Comparison of ENCODE assay signal across 17 cellular contexts in genomic region chr10:132679640-132680039, GRCh38.
DNase-seq lines count a peak whose midpoint lies in the region; ATAC-seq and TF ChIP-seq lines count a peak whose summit lies in the region.
"Had no signal": no experiment of that assay in that cellular context is flagged by ENCODE, and none has a peak within 500 bp of the region (broad histone marks: within the 10 kb centered on the region; RNA-seq: fewer than 3 reads in every experiment).

No MANE protein-coding gene starts in this region.

- peaks cover 21 to 27% of the 10 kb centered on the region in 2 donors for H3K4me1 Mint-ChIP-seq in natural killer cell treated with Interleukin-12 subunit alpha and Interleukin-12 subunit beta and Interleukin-15 and Interleukin-18, amount 100 ng/mL, for 72 hours (ENCODE audit: low read depth in 2 of 2)
- H3K4me1 Mint-ChIP-seq in natural killer cell = peaks cover 27 to 39% of the 10 kb centered on the region in 2 donors

- no peaks in the 10 kb centered on the region for H3K27me3 ChIP-seq in sigmoid colon
- H3K27me3 ChIP-seq: MG63 had no signal

- no peaks in the 10 kb centered on the region for H3K36me3 ChIP-seq in sigmoid colon
- H3K36me3 ChIP-seq: BE2C, MG63 had no signal

- no peaks in the 10 kb centered on the region for H3K9me3 Mint-ChIP-seq in natural killer cell treated with Interleukin-12 subunit alpha and Interleukin-12 subunit beta and Interleukin-15 and Interleukin-18, amount 100 ng/mL, for 72 hours
- no peaks in the 10 kb centered on the region for H3K9me3 Mint-ChIP-seq in natural killer cell
- H3K9me3 Mint-ChIP-seq: CD4-positive, alpha-beta T cell had no signal

- TF ChIP-seq CTCF in natural killer cell (IDR thresholded peaks at IDR 0.05) (no peak), sigmoid colon (IDR thresholded peaks at IDR 0.05) (no peak)

- H3K27ac Mint-ChIP-seq in natural killer cell treated with Interleukin-12 subunit alpha and Interleukin-12 subunit beta and Interleukin-15 and Interleukin-18, amount 100 ng/mL, for 72 hours = no peak overlapping the region
- no peak overlapping the region for H3K27ac Mint-ChIP-seq in natural killer cell
- H3K27ac Mint-ChIP-seq: CD4-positive, alpha-beta T cell had no signal

- no peak overlapping the region for H3K4me3 ChIP-seq in sigmoid colon
- H3K4me3 ChIP-seq: MG63 had no signal

- H3K36me3 Mint-ChIP-seq in natural killer cell treated with Interleukin-12 subunit alpha and Interleukin-12 subunit beta and Interleukin-15 and Interleukin-18, amount 100 ng/mL, for 72 hours = no peaks in the 10 kb centered on the region
- no peaks in the 10 kb centered on the region for H3K36me3 Mint-ChIP-seq in natural killer cell

- DNase-seq in natural killer cell treated with Interleukin-12 subunit alpha and Interleukin-12 subunit beta and Interleukin-15 and Interleukin-18, amount 100 ng/mL, for 72 hours (ENCODE audit: low spot score) = peak; percentile 26
- DNase-seq in natural killer cell (no peak), left lobe of liver (ENCODE audit: low spot score) (peak; percentile 18), sigmoid colon (peak; percentile 12), KG1 (lab: John Stamatoyannopoulos, UW) (no peak)
- no peak for DNase-seq in activated CD4-positive, alpha-beta T cell treated with anti-CD3 and anti-CD28 coated beads for 48 hours
- DNase-seq: BE2C, COR-L47, DMS79, MG63, NCI-H1417, NCI-H187, NCI-H446, NCI-H526, SHP77 had no signal

- intact Hi-C loops in natural killer cell (cut with micrococcal nuclease) (loop anchor here (10.0 kb wide), 1 partner anchor 65 kb away; no protein-coding TSS in a partner anchor), sigmoid colon (cut with DNase I) (no loop called here)

- H3K4me3 Mint-ChIP-seq in natural killer cell treated with Interleukin-12 subunit alpha and Interleukin-12 subunit beta and Interleukin-15 and Interleukin-18, amount 100 ng/mL, for 72 hours = no peak overlapping the region
- H3K4me3 Mint-ChIP-seq in natural killer cell = no peak overlapping the region
- H3K4me3 Mint-ChIP-seq: CD4-positive, alpha-beta T cell had no signal

- no peak for TF ChIP-seq POLR2A in sigmoid colon (IDR thresholded peaks at IDR 0.05)

- H3K27ac ChIP-seq in sigmoid colon = no peak overlapping the region

- H3K4me1 ChIP-seq in sigmoid colon = peaks cover 0 to 4% (median 2%) of the 10 kb centered on the region in 4 donors

- H3K9me3 ChIP-seq in sigmoid colon = no peaks in the 10 kb centered on the region
- H3K9me3 ChIP-seq: BE2C, MG63 had no signal

- WGBS in sigmoid colon, 2 donors = 95 to 98% methylated on average over 3 of the region's 3 CpGs

- no peak for TF ChIP-seq EP300 in sigmoid colon (IDR thresholded peaks at IDR 0.05)

- no peak for ATAC-seq in natural killer cell treated with Interleukin-12 subunit alpha and Interleukin-12 subunit beta and Interleukin-15 and Interleukin-18, amount 100 ng/mL, for 72 hours
- ATAC-seq in natural killer cell (no peak), left lobe of liver (no peak), HG02938 (IDR thresholded peaks at IDR 0.05; ENCODE audit: unreplicated experiment) (no peak)

- H3K27me3 Mint-ChIP-seq in natural killer cell treated with Interleukin-12 subunit alpha and Interleukin-12 subunit beta and Interleukin-15 and Interleukin-18, amount 100 ng/mL, for 72 hours = no peaks in the 10 kb centered on the region
- no peaks in the 10 kb centered on the region for H3K27me3 Mint-ChIP-seq in natural killer cell (ENCODE audit: low read depth in 2 of 2)
- H3K27me3 Mint-ChIP-seq: CD4-positive, alpha-beta T cell had no signal

Comparison
In these comparisons a context has a peak if more than half of its experiments do, and no peak if none do; other contexts are left out.
1. DNase-seq: peak in natural killer cell treated with Interleukin-12 subunit alpha and Interleukin-12 subunit beta and Interleukin-15 and Interleukin-18, amount 100 ng/mL, for 72 hours (single experiment), left lobe of liver (single experiment) and sigmoid colon (single experiment); none in natural killer cell (single experiment), KG1 (single experiment) and activated CD4-positive, alpha-beta T cell treated with anti-CD3 and anti-CD28 coated beads for 48 hours (single experiment).